ENCODE assay signal across 31 cellular contexts in the genomic region with DNA sequence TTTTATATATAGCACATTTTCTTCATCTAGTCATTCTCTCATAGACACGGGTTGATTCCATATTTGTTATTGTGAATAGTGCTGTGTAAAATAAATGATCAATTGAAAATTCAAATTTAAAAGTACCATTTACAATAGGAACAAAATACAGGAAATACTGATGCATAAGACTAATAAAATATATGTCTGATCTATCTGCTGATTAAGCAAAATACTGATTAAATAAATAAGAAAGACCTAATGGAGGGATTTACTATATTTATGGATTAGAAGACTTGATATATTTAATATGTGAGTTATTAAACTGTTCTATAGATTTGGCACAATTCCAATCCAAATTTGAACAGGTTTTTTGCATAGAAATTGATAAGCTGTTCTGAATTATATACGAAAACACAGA.
"Had no signal": no experiment of that assay in that cellular context is flagged by ENCODE, and none has a peak within 500 bp of the region (broad histone marks: within the 10 kb centered on the region; RNA-seq: fewer than 3 reads in every experiment).

No MANE protein-coding gene starts in this region.

- H3K9me3 ChIP-seq: ascending aorta had no signal

- H3K27me3 ChIP-seq: ascending aorta, cardiac muscle cell had no signal

- H3K4me1 ChIP-seq: ascending aorta had no signal

- FAIRE-seq: bronchial epithelial cell had no signal

- H3K36me3 ChIP-seq: ascending aorta, cardiac muscle cell, WERI-Rb-1 had no signal

- ATAC-seq: activated CD4-positive, alpha-beta T cell treated with anti-CD3 and anti-CD28 coated beads for 36 hours; activated CD4-positive, CD25-positive, alpha-beta regulatory T cell treated with anti-CD3 and anti-CD28 coated beads, Interleukin-2, amount 50 U/mL, for 24 hours; activated CD8-positive, alpha-beta memory T cell treated with anti-CD3 and anti-CD28 coated beads, Interleukin-2, amount 10 ng/mL, durations not matched to agents 7 days and 5 days; activated CD8-positive, alpha-beta T cell treated with anti-CD3 and anti-CD28 coated beads, Interleukin-2, amount 10 ng/mL, durations not matched to agents 7 days and 5 days; activated naive CD8-positive, alpha-beta T cell treated with anti-CD3 and anti-CD28 coated beads, Interleukin-2, amount 50 U/mL, for 24 hours; WTC11 had no signal

- H3K4me3 ChIP-seq: ascending aorta, cardiac muscle cell had no signal

- DNase-seq: activated CD4-positive, alpha-beta memory T cell treated with anti-CD3 and anti-CD28 coated beads, Interleukin-2, amount 10 ng/mL, durations not matched to agents 7 days and 5 days; activated CD4-positive, alpha-beta T cell treated with anti-CD3 and anti-CD28 coated beads for 1 hour; activated CD4-positive, alpha-beta T cell treated with anti-CD3 and anti-CD28 coated beads for 36 hours; activated CD4-positive, alpha-beta T cell treated with anti-CD3 and anti-CD28 coated beads for 48 hours; activated CD4-positive, alpha-beta T cell treated with anti-CD3 and anti-CD28 coated beads, Interleukin-2, amount 10 ng/mL, durations not matched to agents 7 days and 5 days; activated CD4-positive, alpha-beta T cell treated with anti-CD3 and anti-CD28 coated beads, Interleukin-2, amount 50 U/mL, for 48 hours; activated CD4-positive, CD25-positive, alpha-beta regulatory T cell; activated CD8-positive, alpha-beta memory T cell treated with anti-CD3 and anti-CD28 coated beads for 24 hours; activated CD8-positive, alpha-beta memory T cell treated with anti-CD3 and anti-CD28 coated beads, Interleukin-2, amount 10 ng/mL, durations not matched to agents 7 days and 5 days; activated CD8-positive, alpha-beta memory T cell treated with anti-CD3 and anti-CD28 coated beads, Interleukin-2, amount 50 U/mL, for 48 hours; activated CD8-positive, alpha-beta T cell treated with anti-CD3 and anti-CD28 coated beads, Interleukin-2, amount 10 ng/mL, durations not matched to agents 7 days and 5 days; activated effector memory CD4-positive, alpha-beta T cell treated with Interleukin-2 at 50 U/mL for 16 hours; activated gamma-delta T cell; activated naive CD4-positive, alpha-beta T cell treated with anti-CD3 and anti-CD28 coated beads, Interleukin-2, amount 10 ng/mL, durations not matched to agents 7 days and 5 days; activated naive CD4-positive, alpha-beta T cell treated with Interleukin-2 at 50 U/mL for 16 hours; activated naive CD8-positive, alpha-beta T cell treated with anti-CD3 and anti-CD28 coated beads, Interleukin-2, amount 10 ng/mL, durations not matched to agents 7 days and 5 days; activated naive CD8-positive, alpha-beta T cell treated with anti-CD3 and anti-CD28 coated beads, Interleukin-2, amount 50 U/mL, for 24 hours; activated T-cell treated with anti-CD3 and anti-CD28 coated beads, Interleukin-2, amount 50 U/mL, for 24 hours; activated T-cell treated with anti-CD3 and anti-CD28 coated beads, Interleukin-2, amount 50 U/mL, for 48 hours; amygdala; anterior cingulate cortex; caudate nucleus; cerebellar nuclear complex; T-helper 2 cell; T-helper 9 cell; WERI-Rb-1 had no signal

- H3K27ac ChIP-seq: ascending aorta, cardiac muscle cell, WERI-Rb-1 had no signal
